In the genomic region with DNA sequence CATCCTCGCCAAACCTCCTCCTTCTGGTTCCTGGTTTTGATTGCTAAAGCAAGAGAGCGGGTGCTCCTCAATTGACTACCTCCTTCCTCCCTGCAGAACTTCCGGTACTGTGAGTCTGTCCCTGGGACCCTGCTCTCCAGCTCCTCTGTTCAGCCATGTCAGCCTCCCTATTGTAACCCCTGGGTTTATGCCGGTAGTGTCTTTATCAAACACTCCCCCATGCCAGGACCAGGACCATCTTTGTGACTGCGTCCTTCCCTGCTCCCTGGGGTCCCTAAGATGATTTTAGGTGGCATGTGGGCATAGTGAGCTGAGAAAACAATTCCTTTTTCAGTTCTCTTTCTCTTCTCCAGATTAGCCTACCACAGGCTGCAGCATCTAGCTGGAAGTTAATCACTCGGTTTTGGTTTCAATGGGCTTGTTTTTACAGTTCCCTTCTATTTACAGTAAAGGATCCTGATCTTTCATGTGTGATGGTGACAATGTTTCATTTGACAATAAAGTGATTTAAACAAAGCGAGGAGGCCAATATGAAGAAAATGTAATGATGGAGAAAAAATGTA, we compare ENCODE assay signal across 1 cellular context.
TF ChIP-seq lines count a peak whose summit lies in the region.

No MANE protein-coding gene starts in this region.

TF ChIP-seq in WTC11, 78 proteins besides CTCF, POLR2A, EP300 and RAD21 (continued from another document):
- TF ChIP-seq, protein P1, sequence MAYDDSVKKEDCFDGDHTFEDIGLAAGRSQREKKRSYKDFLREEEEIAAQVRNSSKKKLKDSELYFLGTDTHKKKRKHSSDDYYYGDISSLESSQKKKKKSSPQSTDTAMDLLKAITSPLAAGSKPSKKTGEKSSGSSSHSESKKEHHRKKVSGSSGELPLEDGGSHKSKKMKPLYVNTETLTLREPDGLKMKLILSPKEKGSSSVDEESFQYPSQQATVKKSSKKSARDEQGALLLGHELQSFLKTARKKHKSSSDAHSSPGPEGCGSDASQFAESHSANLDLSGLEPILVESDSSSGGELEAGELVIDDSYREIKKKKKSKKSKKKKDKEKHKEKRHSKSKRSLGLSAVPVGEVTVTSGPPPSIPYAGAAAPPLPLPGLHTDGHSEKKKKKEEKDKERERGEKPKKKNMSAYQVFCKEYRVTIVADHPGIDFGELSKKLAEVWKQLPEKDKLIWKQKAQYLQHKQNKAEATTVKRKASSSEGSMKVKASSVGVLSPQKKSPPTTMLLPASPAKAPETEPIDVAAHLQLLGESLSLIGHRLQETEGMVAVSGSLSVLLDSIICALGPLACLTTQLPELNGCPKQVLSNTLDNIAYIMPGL (CRISPR knock-in tag; IDR thresholded peaks at IDR 0.05): no peak
- TF ChIP-seq, protein P2, sequence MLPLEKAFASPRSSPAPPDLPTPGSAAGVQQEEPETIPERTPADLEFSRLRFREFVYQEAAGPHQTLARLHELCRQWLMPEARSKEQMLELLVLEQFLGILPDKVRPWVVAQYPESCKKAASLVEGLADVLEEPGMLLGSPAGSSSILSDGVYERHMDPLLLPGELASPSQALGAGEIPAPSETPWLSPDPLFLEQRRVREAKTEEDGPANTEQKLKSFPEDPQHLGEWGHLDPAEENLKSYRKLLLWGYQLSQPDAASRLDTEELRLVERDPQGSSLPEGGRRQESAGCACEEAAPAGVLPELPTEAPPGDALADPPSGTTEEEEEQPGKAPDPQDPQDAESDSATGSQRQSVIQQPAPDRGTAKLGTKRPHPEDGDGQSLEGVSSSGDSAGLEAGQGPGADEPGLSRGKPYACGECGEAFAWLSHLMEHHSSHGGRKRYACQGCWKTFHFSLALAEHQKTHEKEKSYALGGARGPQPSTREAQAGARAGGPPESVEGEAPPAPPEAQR (CRISPR knock-in tag; IDR thresholded peaks at IDR 0.05): no peak
- TF ChIP-seq, protein P3, sequence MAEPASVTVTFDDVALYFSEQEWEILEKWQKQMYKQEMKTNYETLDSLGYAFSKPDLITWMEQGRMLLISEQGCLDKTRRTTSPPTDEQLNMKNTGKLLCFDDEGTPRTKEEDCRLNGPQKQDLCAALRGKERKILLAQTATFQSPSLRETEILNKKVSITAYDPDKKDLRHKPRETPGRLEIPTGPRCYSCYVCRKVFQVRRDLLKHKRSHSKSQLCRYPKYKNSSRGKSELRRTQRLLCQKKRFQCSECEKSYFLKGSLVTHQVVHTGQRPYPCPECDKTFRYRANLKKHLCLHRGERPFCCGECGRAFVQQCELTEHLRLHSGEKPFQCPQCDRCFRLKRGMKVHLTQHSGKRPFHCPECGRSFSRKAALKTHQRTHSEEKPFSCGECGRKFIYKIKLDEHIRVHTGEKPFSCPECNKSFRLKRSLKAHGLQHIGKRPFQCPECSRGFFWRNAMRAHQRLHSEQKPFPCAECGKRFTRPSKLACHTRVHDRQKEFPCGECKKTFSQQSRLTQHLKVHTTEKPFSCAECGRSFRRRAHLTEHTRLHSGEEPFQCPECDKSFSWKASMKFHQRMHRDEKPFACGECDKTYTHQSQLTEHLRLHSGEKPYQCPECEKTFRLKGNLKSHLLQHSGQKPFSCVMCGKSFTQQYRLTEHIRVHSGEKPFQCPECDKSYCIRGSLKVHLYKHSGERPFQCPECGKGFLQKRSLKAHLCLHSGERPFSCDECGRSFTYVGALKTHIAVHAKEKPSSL (CRISPR knock-in tag; conservative IDR thresholded peaks at IDR 0.05): no peak
- TF ChIP-seq, protein P4, sequence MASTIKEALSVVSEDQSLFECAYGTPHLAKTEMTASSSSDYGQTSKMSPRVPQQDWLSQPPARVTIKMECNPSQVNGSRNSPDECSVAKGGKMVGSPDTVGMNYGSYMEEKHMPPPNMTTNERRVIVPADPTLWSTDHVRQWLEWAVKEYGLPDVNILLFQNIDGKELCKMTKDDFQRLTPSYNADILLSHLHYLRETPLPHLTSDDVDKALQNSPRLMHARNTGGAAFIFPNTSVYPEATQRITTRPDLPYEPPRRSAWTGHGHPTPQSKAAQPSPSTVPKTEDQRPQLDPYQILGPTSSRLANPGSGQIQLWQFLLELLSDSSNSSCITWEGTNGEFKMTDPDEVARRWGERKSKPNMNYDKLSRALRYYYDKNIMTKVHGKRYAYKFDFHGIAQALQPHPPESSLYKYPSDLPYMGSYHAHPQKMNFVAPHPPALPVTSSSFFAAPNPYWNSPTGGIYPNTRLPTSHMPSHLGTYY (CRISPR knock-in tag; IDR thresholded peaks at IDR 0.05): no peak
- TF ChIP-seq NR3C1 (CRISPR knock-in tag; conservative IDR thresholded peaks at IDR 0.05; ENCODE audit: low read depth) (no peak), NR1H2 (CRISPR knock-in tag; IDR thresholded peaks at IDR 0.05) (no peak)
- TF ChIP-seq, protein P5, sequence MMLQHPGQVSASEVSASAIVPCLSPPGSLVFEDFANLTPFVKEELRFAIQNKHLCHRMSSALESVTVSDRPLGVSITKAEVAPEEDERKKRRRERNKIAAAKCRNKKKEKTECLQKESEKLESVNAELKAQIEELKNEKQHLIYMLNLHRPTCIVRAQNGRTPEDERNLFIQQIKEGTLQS (CRISPR knock-in tag; conservative IDR thresholded peaks at IDR 0.05): no peak
